In the genomic region with DNA sequence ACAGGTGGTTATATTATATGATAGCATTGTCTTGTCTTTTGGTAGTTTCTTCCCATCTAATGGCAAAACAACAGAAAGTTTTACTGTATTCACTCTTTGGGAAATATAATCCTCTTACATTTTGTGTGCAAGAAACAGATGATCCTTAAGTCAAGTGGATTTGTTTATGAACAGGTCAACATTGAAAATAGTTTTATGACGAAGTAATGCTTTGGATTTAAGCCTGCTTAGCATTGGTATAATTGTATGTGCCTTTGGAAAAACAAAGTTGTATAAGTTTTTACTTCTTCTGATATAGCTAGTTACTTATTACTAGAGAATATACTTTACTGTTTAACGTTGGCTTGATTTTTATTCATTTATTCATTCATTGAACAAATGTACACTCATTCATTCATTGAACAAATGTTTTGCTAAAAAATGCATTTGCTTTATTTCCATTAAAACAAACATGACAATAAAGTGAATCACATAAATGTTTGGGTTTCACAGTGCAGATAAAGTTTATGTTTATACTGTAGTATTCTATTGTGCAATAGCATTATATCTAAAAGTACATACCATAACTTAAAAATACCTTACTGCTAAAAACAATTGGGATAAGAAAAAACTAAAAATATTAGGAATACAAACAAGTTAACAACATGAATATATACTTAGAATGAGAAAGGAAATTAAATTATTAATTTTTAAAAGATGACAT, we compare ENCODE assay signal across 17 cellular contexts.
"Had no signal": no experiment of that assay in that cellular context is flagged by ENCODE, and none has a peak within 500 bp of the region (broad histone marks: within the 10 kb centered on the region; RNA-seq: fewer than 3 reads in every experiment).

No MANE protein-coding gene starts in this region.

- H3K9me3 ChIP-seq: esophagus muscularis mucosa, pancreas, stomach, thoracic aorta, transverse colon had no signal

- H3K4me3 ChIP-seq: esophagus muscularis mucosa, pancreas, stomach, thoracic aorta, transverse colon had no signal

- ATAC-seq: effector memory CD8-positive, alpha-beta T cell; pancreas; sciatic nerve had no signal

- H3K36me3 ChIP-seq: pancreas, stomach, thoracic aorta, transverse colon had no signal

- DNase-seq: effector memory CD8-positive, alpha-beta T cell; head of caudate nucleus; hippocampal formation; kidney glomerular epithelial cell; mesendoderm; naive B cell; occipital lobe; pancreas; stimulated activated CD4-positive, alpha-beta T cell treated with anti-CD3 and anti-CD28 coated beads, Interleukin-12 subunit alpha, Interleukin-12 subunit beta, amount 100 ng/mL, for 4 hours; stimulated activated naive CD4-positive, alpha-beta T cell; stomach; substantia nigra; transverse colon had no signal

- H3K27me3 ChIP-seq: esophagus muscularis mucosa, pancreas, stomach, transverse colon had no signal

- H3K27ac ChIP-seq: epithelial cell of prostate, esophagus muscularis mucosa, pancreas, stomach, thoracic aorta, transverse colon had no signal

- H3K4me1 ChIP-seq: pancreas, stomach, transverse colon had no signal
